In the genomic region with DNA sequence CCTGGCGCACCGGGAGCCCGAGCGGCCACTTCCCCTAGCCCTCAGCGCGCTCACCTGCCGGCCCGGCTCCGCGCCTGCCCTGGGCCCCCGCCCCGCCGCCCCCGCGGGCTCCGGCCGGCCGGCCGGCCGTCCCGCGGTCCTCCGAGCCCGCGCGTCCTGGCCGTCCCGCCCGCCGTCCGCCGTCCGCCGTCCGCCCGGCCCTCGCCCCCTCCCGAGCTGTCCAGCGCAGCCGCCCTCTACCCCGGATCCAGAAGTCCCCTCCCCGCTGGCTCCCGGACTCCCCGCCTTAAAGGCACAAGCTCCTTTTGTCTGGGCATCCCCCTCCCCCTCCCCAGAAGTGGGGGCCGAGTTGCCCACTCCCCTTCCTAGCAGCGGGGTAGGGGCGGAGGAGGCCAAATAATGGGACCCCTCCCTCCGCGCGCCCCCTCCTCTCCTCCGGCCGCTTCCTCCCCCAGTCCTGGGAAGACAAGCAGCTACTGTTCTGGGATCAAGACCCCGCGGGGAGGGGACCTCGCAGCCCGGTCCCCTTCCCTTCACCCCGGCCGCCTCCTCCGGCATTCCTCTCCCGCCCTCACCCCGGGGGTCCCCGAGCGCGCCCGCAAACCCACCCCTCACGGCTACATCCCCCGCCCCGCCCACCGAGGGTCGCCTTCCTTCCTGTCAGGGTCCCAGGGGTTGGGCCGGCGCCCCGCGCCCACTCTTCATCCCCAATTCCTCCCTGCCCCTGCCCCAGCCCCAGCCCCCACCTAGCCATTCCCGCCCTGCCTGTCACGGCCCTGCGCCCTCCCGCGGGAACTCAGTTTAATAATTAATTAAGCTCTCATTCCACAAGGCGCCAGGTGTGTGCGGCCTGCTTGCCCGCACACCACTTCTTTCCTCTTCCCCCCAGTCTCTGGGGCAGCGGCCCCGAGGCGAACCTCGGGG, we compare ENCODE assay signal across 8 cellular contexts. TPM values are rescaled to one million over a fixed set of nuclear protein-coding genes. Genes with fewer than 3 reads are reported as not detected.
DNase-seq lines count a peak whose midpoint lies in the region; ATAC-seq and TF ChIP-seq lines count a peak whose summit lies in the region.

A gene (minus strand): TSS at position 238 of the 924 bp plus-strand sequence. CDS start 5,655 bp downstream, outside the sequence.

- H3K4me1 Mint-ChIP-seq in osteocyte (ENCODE audit: unreplicated experiment) = peaks cover 37% of the 10 kb centered on the region

- H3K27ac Mint-ChIP-seq in osteocyte (ENCODE audit: unreplicated experiment) = peak within 1 kb of the TSS; percentile 82

- no peaks in the 10 kb centered on the region for H3K9me3 ChIP-seq in heart right ventricle

- TF ChIP-seq CTCF in heart right ventricle (IDR thresholded peaks at IDR 0.05) (no peak), osteocyte (IDR thresholded peaks at IDR 0.05) (no peak)

- H3K4me3 ChIP-seq in heart right ventricle = peak within 1 kb of the TSS; percentile 75 to 99 (median 98)

- peak within 1 kb of the TSS; percentile 93 for H3K4me3 Mint-ChIP-seq in osteocyte (ENCODE audit: unreplicated experiment)

- H3K36me3 Mint-ChIP-seq in osteocyte (ENCODE audit: unreplicated experiment) = peaks cover 2% of the 10 kb centered on the region

- H3K27me3 Mint-ChIP-seq in osteocyte (ENCODE audit: unreplicated experiment) = no peaks in the 10 kb centered on the region

- TF ChIP-seq POLR2A in GM15510 (IDR thresholded peaks at IDR 0.05; ENCODE audit: borderline replicate concordance, extremely low read depth, insufficient read length) = peak; percentile 17

- H3K4me1 ChIP-seq in heart right ventricle = peaks cover 7 to 50% (median 42%) of the 10 kb centered on the region in 9 donors

- DNase-seq in AG08395 (ENCODE audit: low spot score) = peak; percentile 80
- peak; percentile 17 to 51 for DNase-seq in NCI-H1930 (lab: John Stamatoyannopoulos, UW)
- peak in 49 of 56 donors; percentile 7 to 84 (median 50) for DNase-seq in amygdala (lab: John Stamatoyannopoulos, UW)
- peak; percentile 86 to 89 for DNase-seq in heart right ventricle
- peak; percentile 91 for DNase-seq in osteocyte (ENCODE audit: extremely low spot score, unreplicated experiment)

- peak; percentile 51 to 80 (median 70) for ATAC-seq in heart right ventricle
- ATAC-seq in GM19023 (IDR thresholded peaks at IDR 0.05; ENCODE audit: unreplicated experiment) = no peak
- ATAC-seq in GM19035 (IDR thresholded peaks at IDR 0.05; ENCODE audit: unreplicated experiment) = no peak

- H3K36me3 ChIP-seq in heart right ventricle = no peaks in the 10 kb centered on the region

- 0 to 1% methylated on average over 66 to 86 of the region's 86 CpGs for WGBS in heart right ventricle, 2 donors

- H3K9me3 Mint-ChIP-seq in osteocyte (ENCODE audit: unreplicated experiment) = no peaks in the 10 kb centered on the region

- H3K27ac ChIP-seq in heart right ventricle = peak within 1 kb of the TSS; percentile 94 to 99 (median 98)

- peaks cover 0 to 29% (median 0%) of the 10 kb centered on the region in 7 donors for H3K27me3 ChIP-seq in heart right ventricle

- intact Hi-C loops in heart right ventricle (cut with DNase I) = loop anchor here in 1 of 10 donors (5.0 kb wide), 1 partner anchor 107 kb away; a partner anchor contains a TSS

RNA-seq across cellular contexts. Expression of the gene that starts here (rescaled TPM):
- total RNA-seq in heart right ventricle (100 to 1,000 TPM in 8 of 10 donors, 10 to 100 TPM in 2; 84.4 to 144 (median 122) TPM), osteocyte (71.7 and 71.9 TPM in 2 replicates)
- 100 to 1,000 TPM in 1 of 2 donors, 10 to 100 TPM in 1; 35.3 to 123 TPM for polyA plus RNA-seq in heart right ventricle

Comparison
In these comparisons a context has a peak if more than half of its experiments do, and no peak if none do; other contexts are left out.
1. DNase-seq: peak in every context shown above with its lines; median percentile 91 in osteocyte; 88 in heart right ventricle; 80 in AG08395; 50 in amygdala; 34 in NCI-H1930.
2. ATAC-seq: peak in heart right ventricle (8 of 8); none in GM19023 (single experiment) and GM19035 (single experiment).